In the genomic region with DNA sequence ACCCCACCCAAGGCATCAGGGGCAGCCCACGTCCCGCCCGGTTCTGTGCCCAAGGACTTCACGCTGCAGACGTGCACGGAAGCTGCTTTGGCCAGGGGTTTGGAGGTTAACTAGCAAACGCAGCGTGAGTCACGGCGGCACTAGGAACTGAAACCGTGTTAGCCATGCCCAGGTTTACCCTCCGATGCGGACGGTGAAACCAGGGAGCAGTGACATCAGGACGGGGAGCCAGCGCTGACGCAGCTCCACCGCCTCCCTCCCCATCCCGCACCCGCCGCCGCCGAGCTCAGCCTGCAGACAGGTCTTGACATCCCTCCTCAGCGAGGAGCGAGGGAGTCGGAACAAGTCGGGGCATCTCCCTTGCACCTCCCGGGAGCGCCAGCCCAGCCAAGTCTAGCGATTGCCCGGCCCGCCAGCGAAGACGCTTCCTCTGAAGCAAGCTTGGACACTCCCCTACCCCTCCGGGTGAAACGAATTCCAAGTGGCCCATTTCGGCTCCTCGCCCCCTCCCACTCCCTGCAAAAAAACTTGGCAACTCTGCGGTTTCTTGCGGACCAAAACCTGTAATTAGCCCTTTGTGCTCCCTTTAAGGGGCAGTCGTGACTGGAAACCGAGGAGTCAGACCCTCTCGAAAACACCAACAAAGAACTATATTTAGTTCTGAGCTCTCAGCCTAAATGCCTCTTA, we compare ENCODE assay signal across 8 cellular contexts.
A peak's percentile ranks its signal among the peaks of the same experiment; 100 is the strongest.
DNase-seq lines count a peak whose midpoint lies in the region; ATAC-seq and TF ChIP-seq lines count a peak whose summit lies in the region.

No MANE protein-coding gene starts in this region.

- CTCF ChIA-PET in AG04449 (lab: Yijun Ruan, JAX), result interaction anchor here (0.7 to 10.4 kb wide), 12 partner anchors 11 to 609 kb away, joined by 3 to 91 read pairs (median 4); no protein-coding TSS in a partner anchor

- no peaks in the 10 kb centered on the region for H3K36me3 ChIP-seq in muscle layer of colon (ENCODE audit: insufficient read depth, low read length)

- H3K27me3 ChIP-seq in muscle layer of colon (ENCODE audit: control insufficient read depth in 1 of 2, insufficient read depth in 2 of 2, low read length in 2 of 2), result no peaks in the 10 kb centered on the region

- no peaks in the 10 kb centered on the region for H3K9me3 ChIP-seq in muscle layer of colon (ENCODE audit: low read length)

- DNase-seq in AG04449 (ENCODE audit: low read depth, low spot score) (peak; percentile 49), NOMO-1 treated with dmso at 0.1 percent for 144 hours (lab: John Stamatoyannopoulos, UW; ENCODE audit: unreplicated experiment) (peak; percentile 94), activated T-cell treated with anti-CD3 and anti-CD28 coated beads for 4 hours (peak; percentile 51), erythroblast (lab: John Stamatoyannopoulos, UW) (peak; percentile 85 to 92)
- peak; percentile 45 for DNase-seq in stimulated activated CD8-positive, alpha-beta memory T cell treated with anti-CD3 and anti-CD28 coated beads, Interleukin-7, amount 100 ng/mL, for 24 hours (ENCODE audit: low read depth)

- H3K4me3 ChIP-seq in AG04449 (ENCODE audit: low read depth, low read length), result peak overlapping the region; percentile 77
- peak overlapping the region; percentile 35 to 99 for H3K4me3 ChIP-seq in muscle layer of colon (ENCODE audit: low read depth in 1 of 2, low read length in 2 of 2)

- TF ChIP-seq POLR2A in erythroblast (IDR thresholded peaks at IDR 0.05; ENCODE audit: low read length), result no peak

- peak overlapping the region; percentile 98 for H3K27ac ChIP-seq in muscle layer of colon (ENCODE audit: low read depth, low read length)

- no peak for TF ChIP-seq CTCF in AG04449 (IDR thresholded peaks at IDR 0.05; ENCODE audit: insufficient read depth, low read length, missing control alignments)

- peak overlapping the region; percentile 37 for H3K9ac ChIP-seq in muscle layer of colon (ENCODE audit: low read length)

- peaks cover 7% of the 10 kb centered on the region for H3K4me1 ChIP-seq in muscle layer of colon (ENCODE audit: insufficient read depth, low read length)

- POLR2A ChIA-PET in AG04449 (lab: Yijun Ruan, JAX), result interaction anchor here (0.6 to 3.3 kb wide), 20 partner anchors 11 to 454 kb away, joined by 3 to 15 read pairs (median 4); no protein-coding TSS in a partner anchor

- ATAC-seq in GM18868 (IDR thresholded peaks at IDR 0.05; ENCODE audit: unreplicated experiment) (peak; percentile 36), HG03097 (IDR thresholded peaks at IDR 0.05; ENCODE audit: low FRiP score, unreplicated experiment) (peak; percentile 30)

Comparison
In these comparisons a context has a peak if more than half of its experiments do, and no peak if none do; other contexts are left out.
1. Peak in every context shown above with its lines: DNase-seq, ATAC-seq, H3K4me3 ChIP-seq and H3K27ac ChIP-seq.